In the genomic region with DNA sequence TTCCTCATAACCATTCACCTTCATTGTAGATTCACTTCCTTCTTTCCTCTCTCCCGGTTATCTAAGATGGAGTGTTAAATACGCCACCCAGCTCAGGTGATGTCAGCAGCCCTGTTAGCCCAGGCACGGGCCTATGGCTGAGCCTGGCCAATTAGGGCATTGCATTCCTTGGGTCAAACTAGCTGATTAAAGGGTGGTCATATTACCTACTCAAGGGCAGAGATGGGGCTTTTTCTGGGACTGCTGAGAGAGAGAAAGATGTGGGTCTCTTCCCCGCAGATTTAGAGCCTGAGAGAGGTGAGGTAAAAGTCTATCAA, we compare ENCODE assay signal across 21 cellular contexts. TPM values are rescaled to one million over a fixed set of nuclear protein-coding genes. Genes with fewer than 3 reads are reported as not detected.
DNase-seq lines count a peak whose midpoint lies in the region; ATAC-seq and TF ChIP-seq lines count a peak whose summit lies in the region.
"Had no signal": no experiment of that assay in that cellular context is flagged by ENCODE, and none has a peak within 500 bp of the region (broad histone marks: within the 10 kb centered on the region; RNA-seq: fewer than 3 reads in every experiment).

No MANE protein-coding gene starts in this region.

- no TSS peak for BruUV-seq in PC-3 (replicated peaks; lab: Mats Ljungman, UMichigan)

- H3K27ac ChIP-seq in PC-3 (ENCODE audit: low read length) = peak overlapping the region; percentile 90
- H3K27ac ChIP-seq in hepatocyte = peak overlapping the region; percentile 75
- no peak overlapping the region for H3K27ac ChIP-seq in parathyroid adenoma
- H3K27ac ChIP-seq: right lobe of liver, upper lobe of right lung had no signal

- ATAC-seq in PC-3 = no peak
- ATAC-seq: K562; naive thymus-derived CD4-positive, alpha-beta T cell; upper lobe of right lung had no signal

- WGBS in hepatocyte (ENCODE audit: low lambda C conversion rate, missing lambda C conversion rate) = 68% methylated on average over 4 of the region's 4 CpGs

- H3K79me2 ChIP-seq in PC-3 (ENCODE audit: low read length) = no peaks in the 10 kb centered on the region
- H3K79me2 ChIP-seq in hepatocyte = no peaks in the 10 kb centered on the region
- no peaks in the 10 kb centered on the region for H3K79me2 ChIP-seq in parathyroid adenoma

- no peaks in the 10 kb centered on the region for H3K9me3 ChIP-seq in PC-3 (ENCODE audit: low read length)
- H3K9me3 ChIP-seq in hepatocyte (ENCODE audit: low read depth) = no peaks in the 10 kb centered on the region
- no peaks in the 10 kb centered on the region for H3K9me3 ChIP-seq in parathyroid adenoma (ENCODE audit: control insufficient read depth, low read length)
- H3K9me3 ChIP-seq: Peyer's patch, right lobe of liver, upper lobe of right lung had no signal

- H3K4me1 ChIP-seq in PC-3 (ENCODE audit: insufficient read depth, low read length) = peaks cover 27% of the 10 kb centered on the region
- H3K4me1 ChIP-seq in hepatocyte (ENCODE audit: insufficient read depth) = peaks cover 18% of the 10 kb centered on the region
- no peaks in the 10 kb centered on the region for H3K4me1 ChIP-seq in parathyroid adenoma
- H3K4me1 ChIP-seq: right lobe of liver had no signal

- DNase-seq in GM13976 (ENCODE audit: low spot score) = peak; percentile 15
- no peak for DNase-seq in PC-3
- DNase-seq in hepatocyte (ENCODE audit: low spot score) = no peak
- DNase-seq in NCI-H526 (lab: John Stamatoyannopoulos, UW) = no peak
- DNase-seq in ecto neural progenitor cell (ENCODE audit: low spot score) = no peak
- no peak for DNase-seq in DMS114 treated with DMSO at 0.1 percent for 48 hours (lab: John Stamatoyannopoulos, UW; ENCODE audit: unreplicated experiment)
- DNase-seq: activated CD4-positive, alpha-beta T cell treated with anti-CD3 and anti-CD28 coated beads, Interleukin-2, amount 10 ng/mL, durations not matched to agents 24 days and 14 days; activated CD8-positive, alpha-beta memory T cell treated with anti-CD3 and anti-CD28 coated beads, Interleukin-2, amount 50 U/mL, for 4 hours; activated naive CD8-positive, alpha-beta T cell treated with anti-CD3 and anti-CD28 coated beads for 36 hours; foreskin melanocyte; HCEC 1CT; naive thymus-derived CD4-positive, alpha-beta T cell; NCI-H1694; NCI-H2171 treated with DMSO at 0.1 percent for 48 hours; Peyer's patch; right lobe of liver; stimulated activated CD8-positive, alpha-beta memory T cell treated with anti-CD3 and anti-CD28 coated beads, Interleukin-4, amount 100 ng/mL, for 48 hours; upper lobe of right lung had no signal

- H3K27me3 ChIP-seq in PC-3 (ENCODE audit: low read length) (no peaks in the 10 kb centered on the region), hepatocyte (no peaks in the 10 kb centered on the region), parathyroid adenoma (ENCODE audit: control insufficient read depth, insufficient read depth, low read length) (no peaks in the 10 kb centered on the region)
- H3K27me3 ChIP-seq: Peyer's patch, right lobe of liver, upper lobe of right lung had no signal

- H3K4me2 ChIP-seq in PC-3 (ENCODE audit: low read length) = no peak overlapping the region
- H3K4me2 ChIP-seq in hepatocyte = no peak overlapping the region
- no peak overlapping the region for H3K4me2 ChIP-seq in parathyroid adenoma (ENCODE audit: low read length)

- H3K9me2 ChIP-seq in PC-3 (replicated peaks; ENCODE audit: low read length) (no peaks in the 10 kb centered on the region), hepatocyte (replicated peaks; ENCODE audit: insufficient read depth) (no peaks in the 10 kb centered on the region)

- H3K4me3 ChIP-seq in PC-3 (ENCODE audit: low read length) (no peak overlapping the region), hepatocyte (no peak overlapping the region), parathyroid adenoma (ENCODE audit: low read depth, low read length) (no peak overlapping the region)
- H3K4me3 ChIP-seq: K562, Peyer's patch, right lobe of liver, upper lobe of right lung had no signal

- H2AFZ ChIP-seq in PC-3 (ENCODE audit: low read length) (no peak overlapping the region), hepatocyte (no peak overlapping the region), parathyroid adenoma (peak overlapping the region; percentile 38)

- intact Hi-C loops in PC-3 (cut with micrococcal nuclease) = loop anchor here (2.0 kb wide), 1 partner anchor 43 kb away; no protein-coding TSS in a partner anchor

- H3K36me3 ChIP-seq in PC-3 (ENCODE audit: low read depth, low read length) (no peaks in the 10 kb centered on the region), hepatocyte (replicated peaks; ENCODE audit: insufficient read depth, low read depth) (no peaks in the 10 kb centered on the region), parathyroid adenoma (ENCODE audit: control insufficient read depth, insufficient read depth, low read length) (no peaks in the 10 kb centered on the region)
- H3K36me3 ChIP-seq: Peyer's patch, right lobe of liver, upper lobe of right lung had no signal

- H4K20me1 ChIP-seq in PC-3 (ENCODE audit: low read length) = no peaks in the 10 kb centered on the region
- H4K20me1 ChIP-seq in hepatocyte (ENCODE audit: insufficient read depth, poor library complexity, severe bottlenecking) = no peaks in the 10 kb centered on the region

- in situ Hi-C loops in GM13976 (cut with MboI; ENCODE audit: low sequenced_read_pairs, unreplicated experiment) = no loop called here

- CTCF ChIA-PET in PC-3 (lab: Charles Lee) = no interaction called here

- no peak overlapping the region for H3K9ac ChIP-seq in PC-3 (ENCODE audit: low read length)
- H3K9ac ChIP-seq in parathyroid adenoma = no peak overlapping the region

- H3F3A ChIP-seq in PC-3 (ENCODE audit: low read length, unreplicated experiment) = no peaks in the 10 kb centered on the region

- TF ChIP-seq CTCF in GM13976 (IDR thresholded peaks at IDR 0.05; ENCODE audit: borderline replicate concordance, control extremely low read depth, extremely low read depth, insufficient read depth, missing control alignments) (no peak), PC-3 (conservative IDR thresholded peaks at IDR 0.05; ENCODE audit: low read depth, low read length) (no peak), hepatocyte (IDR thresholded peaks at IDR 0.05; ENCODE audit: poor library complexity) (no peak), parathyroid adenoma (IDR thresholded peaks at IDR 0.05) (no peak)

- POLR2A ChIA-PET in PC-3 (lab: Charles Lee; ENCODE audit: unreplicated experiment) = no interaction called here

RNA-seq across cellular contexts. Expression of gene AFAP1, which starts 39.9 kb away (rescaled TPM):
- 42.1 and 51.4 TPM in 2 replicates for total RNA-seq in PC-3 (2014; rRNA removed)
- 12.6 and 16.2 TPM in 2 replicates for total RNA-seq in hepatocyte
- 6.9 and 9.3 TPM in 2 replicates for polyA plus RNA-seq in hepatocyte
- polyA plus RNA-seq: CD14-positive monocyte had no signal
